8 cellular contexts compared by ENCODE assay signal in the genomic region with DNA sequence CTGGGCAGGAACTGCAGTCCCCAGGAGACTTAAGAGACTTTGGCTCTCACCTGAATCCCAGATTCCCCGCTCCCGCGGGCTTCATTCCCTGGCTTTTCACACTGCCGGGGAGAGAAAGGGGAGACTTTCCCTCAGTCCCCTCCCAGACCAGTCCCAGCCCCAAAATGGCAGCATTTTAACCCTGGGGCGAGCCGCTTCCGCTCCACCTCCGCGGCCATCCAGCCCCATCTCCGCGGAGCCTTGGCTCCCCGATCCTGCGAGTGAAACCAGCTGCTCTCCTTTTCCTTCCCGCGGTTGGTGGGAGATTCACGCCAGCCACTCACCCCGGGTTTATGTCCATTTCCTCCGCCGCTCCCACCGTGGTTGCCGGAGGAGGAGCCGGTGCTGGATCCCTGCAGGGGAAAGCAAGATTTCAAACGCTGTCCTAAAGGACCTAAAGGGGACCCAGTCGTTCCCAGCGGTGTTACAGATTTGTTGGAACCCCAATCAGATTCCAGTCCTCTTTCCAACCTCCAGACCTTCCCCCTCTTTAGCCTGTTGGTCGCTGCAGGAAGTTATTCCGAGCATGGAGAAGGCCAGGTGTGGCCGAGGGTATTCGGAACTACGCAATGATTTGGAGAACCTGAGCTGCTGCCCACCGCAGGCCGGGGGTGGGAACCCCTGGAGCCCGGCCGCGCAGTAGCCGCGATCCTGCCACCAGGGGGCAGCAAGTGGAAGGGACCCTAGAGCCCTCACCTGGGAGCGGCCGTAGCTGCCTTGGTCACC. TPM values are rescaled to one million over a fixed set of nuclear protein-coding genes. Genes with fewer than 3 reads are reported as not detected.
DNase-seq lines count a peak whose midpoint lies in the region; ATAC-seq and TF ChIP-seq lines count a peak whose summit lies in the region.

No MANE protein-coding gene starts in this region.

- H3K36me3 ChIP-seq in WERI-Rb-1 = no peaks in the 10 kb centered on the region

- peak overlapping the region; percentile 25; the same call in 1 of the 2 replicates for H3K27ac ChIP-seq in WERI-Rb-1

- H3K27me3 ChIP-seq in WERI-Rb-1 (ENCODE audit: insufficient read depth, low read depth, severe bottlenecking) = peaks cover 10% of the 10 kb centered on the region

- peak overlapping the region; percentile 69 to 87 (median 84) for H3K4me3 Mint-ChIP-seq in immature natural killer cell

- TF ChIP-seq POLR2A in NB4 (IDR thresholded peaks at IDR 0.05; ENCODE audit: extremely low read depth, insufficient read length) = no peak

- peaks cover 1 to 8% (median 7%) of the 10 kb centered on the region in 3 donors for H3K27me3 Mint-ChIP-seq in immature natural killer cell (ENCODE audit: low read depth in 3 of 3)

- in situ Hi-C loops in T47D (cut with HindIII; ENCODE audit: low pct_unique_long_range_greater_than_20kb, low sequenced_read_pairs) = no loop called here

- H3K9me3 Mint-ChIP-seq in immature natural killer cell = no peaks in the 10 kb centered on the region

- peaks cover 22 to 28% of the 10 kb centered on the region in 2 donors for H3K4me1 Mint-ChIP-seq in immature natural killer cell

- peaks cover 0 to 6% (median 0%) of the 10 kb centered on the region in 3 donors for H3K36me3 Mint-ChIP-seq in immature natural killer cell

- no peak for ATAC-seq in HG02571 (IDR thresholded peaks at IDR 0.05; ENCODE audit: unreplicated experiment)

- H3K27ac Mint-ChIP-seq in immature natural killer cell = peak overlapping the region; percentile 30 to 85 (median 66)

- TF ChIP-seq CTCF in NB4 (IDR thresholded peaks at IDR 0.05; ENCODE audit: low read depth, low read length) = peak; percentile 67
- peak; percentile 94 for TF ChIP-seq CTCF in WERI-Rb-1 (IDR thresholded peaks at IDR 0.05; ENCODE audit: low read depth, low read length)

- DNase-seq in SHP77 (lab: John Stamatoyannopoulos, UW) = peak; percentile 63 to 65
- no peak for DNase-seq in SHP77 treated with DMSO at 0.1 percent for 48 hours (lab: John Stamatoyannopoulos, UW)
- peak; percentile 28 for DNase-seq in NB4 (ENCODE audit: low read depth)
- DNase-seq in WERI-Rb-1 = peak; percentile 81
- peak; percentile 83 to 86 for DNase-seq in T47D (ENCODE audit: low read depth in 1 of 2, low spot score in 1 of 2)
- DNase-seq in immature natural killer cell = peak; percentile 67 to 70 (median 68)
- peak; percentile 38 to 76 (median 71) for DNase-seq in stimulated activated CD4-positive, alpha-beta T cell treated with anti-CD3 and anti-CD28 coated beads, Interleukin-12 subunit alpha, Interleukin-12 subunit beta, amount 100 ng/mL, for 48 hours (ENCODE audit: low read depth in 2 of 3, low spot score in 1 of 3)

- no peaks in the 10 kb centered on the region for H3K9me3 ChIP-seq in WERI-Rb-1 (ENCODE audit: severe bottlenecking)

- H3K4me3 ChIP-seq in NB4 (ENCODE audit: low read depth, low read length) = no peak overlapping the region
- H3K4me3 ChIP-seq in WERI-Rb-1 (ENCODE audit: low read depth, low read length) = peak overlapping the region; percentile 54

RNA-seq across cellular contexts. Expression of gene DMKN, which starts 3.4 kb away (rescaled TPM):
- polyA plus RNA-seq in immature natural killer cell = 10 to 100 TPM in 2 of 3 donors, 1 to 10 TPM in 1; 5.0 to 24.5 (median 20.3) TPM

RNA-seq across cellular contexts. Expression of gene SBSN, which starts 18.1 kb away (rescaled TPM):
- polyA plus RNA-seq in immature natural killer cell = not detected

RNA-seq across cellular contexts. Expression of gene KRTDAP, which starts 19.8 kb away (rescaled TPM):
- not detected for polyA plus RNA-seq in immature natural killer cell

RNA-seq across cellular contexts. Expression of gene GAPDHS, which starts 23.2 kb away (rescaled TPM):
- not detected for polyA plus RNA-seq in immature natural killer cell

RNA-seq across cellular contexts. Expression of gene TMEM147, which starts 35.4 kb away (rescaled TPM):
- polyA plus RNA-seq in immature natural killer cell = 100 to 1,000 TPM; 117 to 184 (median 151) TPM
